10 cellular contexts compared by ENCODE assay signal in genomic region chr17:18794841-18795240, GRCh38. TPM values are rescaled to one million over a fixed set of nuclear protein-coding genes. Genes with fewer than 3 reads are reported as not detected.
DNase-seq lines count a peak whose midpoint lies in the region; ATAC-seq, FAIRE-seq and TF ChIP-seq lines count a peak whose summit lies in the region.
"Not testable (repeated sequence)": the region's sequence is repeated elsewhere in the genome, so short reads cannot be mapped to it uniquely, and the experiment has no call there.
"Had no signal": no experiment of that assay in that cellular context is flagged by ENCODE, and none has a peak within 500 bp of the region (broad histone marks: within the 10 kb centered on the region; RNA-seq: fewer than 3 reads in every experiment).

No MANE protein-coding gene starts in this region.

- 70 to 100% methylated on average over 1 to 4 of the region's 4 CpGs for whole genome bisulfite sequencing in endodermal cell (ENCODE audit: insufficient coverage in 1 of 2, insufficient read length in 1 of 2), 2 experiments

- FAIRE-seq in GM18507 (lab: Jason Lieb, UNC), result peak; percentile 5
- FAIRE-seq in astrocyte (lab: Jason Lieb, UNC), result not testable (repeated sequence)

- H3K9me3 Mint-ChIP-seq in astrocyte (ENCODE audit: unreplicated experiment); endodermal cell; natural killer cell; type B pancreatic cell: not testable (repeated sequence)

- not testable (repeated sequence) for H3K9me3 ChIP-seq in astrocyte (ENCODE audit: insufficient read depth, low read depth, low read length); endodermal cell (ENCODE audit: control insufficient read depth, low read length)

- not testable (repeated sequence) for H3K79me2 ChIP-seq in astrocyte (ENCODE audit: insufficient read depth, low read length)

- ATAC-seq in natural killer cell, result not testable (repeated sequence)

- DNase-seq in AG10803 (ENCODE audit: low read depth), result peak; percentile 11
- not testable (repeated sequence) for DNase-seq in GM18507 (ENCODE audit: extremely low spot score, insufficient read length, low read depth); natural killer cell; type B pancreatic cell (ENCODE audit: extremely low spot score, unreplicated experiment)
- DNase-seq in M059J (ENCODE audit: low read depth), result peak; percentile 19
- peak; percentile 10 for DNase-seq in astrocyte (ENCODE audit: low read depth)
- DNase-seq in endodermal cell, result peak; percentile 74
- DNase-seq in foreskin fibroblast, result peak; percentile 12

- peak overlapping the region; percentile 92 for H3K27ac Mint-ChIP-seq in astrocyte (ENCODE audit: unreplicated experiment)
- H3K27ac Mint-ChIP-seq in endodermal cell, result peak overlapping the region; percentile 84
- H3K27ac Mint-ChIP-seq in natural killer cell, result peak overlapping the region; percentile 20 to 55
- peak overlapping the region; percentile 54 for H3K27ac Mint-ChIP-seq in type B pancreatic cell

- H3K4me2 ChIP-seq in astrocyte (ENCODE audit: low read length), result not testable (repeated sequence)

- H3K27me3 ChIP-seq in astrocyte (ENCODE audit: insufficient read depth, low read length); endodermal cell (ENCODE audit: control insufficient read depth, insufficient read depth, low read length, poor library complexity, severe bottlenecking): not testable (repeated sequence)

- H3K4me3 ChIP-seq in AG10803 (ENCODE audit: low read length); astrocyte (ENCODE audit: insufficient read depth, low read depth, low read length); endodermal cell (ENCODE audit: low read length); foreskin fibroblast (ENCODE audit: low read depth in 1 of 2, low read length in 2 of 2): not testable (repeated sequence)

- intact Hi-C loops in natural killer cell (cut with micrococcal nuclease), result not testable (repeated sequence)

- not testable (repeated sequence) for H3K4me1 ChIP-seq in astrocyte (ENCODE audit: insufficient read depth, low read length); endodermal cell (ENCODE audit: control insufficient read depth, insufficient read depth, low read length)

- H3K36me3 Mint-ChIP-seq in astrocyte (ENCODE audit: low read depth, unreplicated experiment); natural killer cell: not testable (repeated sequence)
- peaks cover 27% of the 10 kb centered on the region for H3K36me3 Mint-ChIP-seq in endodermal cell (ENCODE audit: low read depth)
- H3K36me3 Mint-ChIP-seq in type B pancreatic cell, result peaks cover 14% of the 10 kb centered on the region

- H3K27ac ChIP-seq in astrocyte (ENCODE audit: low read depth, low read length), result peak overlapping the region; percentile 19
- not testable (repeated sequence) for H3K27ac ChIP-seq in endodermal cell (ENCODE audit: low read depth, low read length)

- TF ChIP-seq CTCF in AG10803 (conservative IDR thresholded peaks at IDR 0.05; ENCODE audit: low read length); astrocyte (IDR thresholded peaks at IDR 0.05; ENCODE audit: insufficient read depth, low read depth, low read length); endodermal cell (conservative IDR thresholded peaks at IDR 0.05); foreskin fibroblast (IDR thresholded peaks at IDR 0.05; ENCODE audit: low read depth, low read length); natural killer cell (IDR thresholded peaks at IDR 0.05); type B pancreatic cell (conservative IDR thresholded peaks at IDR 0.05): not testable (repeated sequence)

- H4K20me1 ChIP-seq in astrocyte (ENCODE audit: insufficient read depth, low read length), result not testable (repeated sequence)

- not testable (repeated sequence) for H3K27me3 Mint-ChIP-seq in astrocyte (ENCODE audit: low read depth, unreplicated experiment); endodermal cell (ENCODE audit: insufficient read depth); natural killer cell (ENCODE audit: low read depth in 2 of 2); type B pancreatic cell

- H3K9ac ChIP-seq in astrocyte (ENCODE audit: low read length); endodermal cell (ENCODE audit: extremely low read depth, low read length, poor library complexity, severe bottlenecking): not testable (repeated sequence)

- not testable (repeated sequence) for H3K4me3 Mint-ChIP-seq in astrocyte (ENCODE audit: unreplicated experiment); endodermal cell; natural killer cell; type B pancreatic cell

- H3K36me3 ChIP-seq in astrocyte (ENCODE audit: insufficient read depth, low read length), result not testable (repeated sequence)
- H3K36me3 ChIP-seq in endodermal cell (ENCODE audit: control insufficient read depth, insufficient read depth, low read length), result peaks cover 15% of the 10 kb centered on the region

- not testable (repeated sequence) for H2AFZ ChIP-seq in astrocyte (ENCODE audit: low read depth, low read length)

- not testable (repeated sequence) for H3K4me1 Mint-ChIP-seq in astrocyte (ENCODE audit: low read depth, unreplicated experiment); type B pancreatic cell (ENCODE audit: unreplicated experiment)
- H3K4me1 Mint-ChIP-seq in endodermal cell (peaks cover 12% of the 10 kb centered on the region), natural killer cell (peaks cover 5 to 15% of the 10 kb centered on the region in 2 donors)

RNA-seq across cellular contexts. Expression of gene TVP23B, which starts 13.9 kb away (rescaled TPM):
- 58.0 and 58.7 TPM in 2 replicates for total RNA-seq in M059J (2014; rRNA removed; shearing (Covaris generic))
- total RNA-seq in astrocyte, result 39.0 and 42.6 TPM in 2 replicates
- total RNA-seq in endodermal cell, result 10 to 100 TPM; 28.1 to 39.7 TPM
- polyA plus RNA-seq in endodermal cell (2013, experiment 1 of 2), result 31.4 TPM
- 29.6 TPM for polyA plus RNA-seq in endodermal cell (2013, experiment 2 of 2)
- total RNA-seq in natural killer cell, result 10 to 100 TPM; 19.0 to 32.6 (median 22.7) TPM
- total RNA-seq in type B pancreatic cell (ENCODE audit: low replicate concordance), result 36.4 and 47.7 TPM in 2 replicates

RNA-seq across cellular contexts. Expression of gene FBXW10, which starts 51.0 kb away (rescaled TPM):
- total RNA-seq in M059J (2014; rRNA removed; shearing (Covaris generic)), result 0.07 TPM in 1 of 2 replicates, not detected in the other
- total RNA-seq in astrocyte (not detected in 2 replicates), endodermal cell (not detected), natural killer cell (not detected), type B pancreatic cell (ENCODE audit: low replicate concordance) (0.19 and 0.22 TPM in 2 replicates)
- not detected for polyA plus RNA-seq in endodermal cell (2013, experiment 1 of 2)
- polyA plus RNA-seq in endodermal cell (2013, experiment 2 of 2), result 0.12 TPM
- total RNA-seq: A172; CD4-positive, CD25-positive, alpha-beta regulatory T cell had no signal
- polyA plus RNA-seq: CD4-positive, CD25-positive, alpha-beta regulatory T cell had no signal

Comparison
In these comparisons a context has a peak if more than half of its experiments do, and no peak if none do; other contexts are left out.
1. H3K27ac Mint-ChIP-seq: peak in every context shown above with its lines; median percentile 92 in astrocyte; 84 in endodermal cell; 54 in type B pancreatic cell; 38 in natural killer cell.